Comparison of ENCODE assay signal across 8 cellular contexts in genomic region chr12:106139422-106140141, GRCh38. TPM values are rescaled to one million over a fixed set of nuclear protein-coding genes. Genes with fewer than 3 reads are reported as not detected.
DNase-seq lines count a peak whose midpoint lies in the region; ATAC-seq lines count a peak whose summit lies in the region.

No MANE protein-coding gene starts in this region.

- H3K4me1 ChIP-seq in right cardiac atrium (ENCODE audit: control insufficient read depth, insufficient read depth, low read length) (peaks cover 14% of the 10 kb centered on the region), trophoblast cell (ENCODE audit: control insufficient read depth in 1 of 2, insufficient read depth in 2 of 2, low read length in 2 of 2) (peaks cover under 1 to 13% of the 10 kb centered on the region in 2 experiments)

- peak overlapping the region; percentile 92 for H3K4ac ChIP-seq in trophoblast cell (ENCODE audit: low read depth, low read length)

- H3K27me3 ChIP-seq in right cardiac atrium (ENCODE audit: control insufficient read depth, insufficient read depth) (no peaks in the 10 kb centered on the region), trophoblast cell (ENCODE audit: insufficient read depth, low read length) (no peaks in the 10 kb centered on the region)

- H3K23ac ChIP-seq in trophoblast cell (ENCODE audit: low read length): no peak overlapping the region

- no peak overlapping the region for H3K4me3 Mint-ChIP-seq in T-helper 2 cell treated with Interferon-gamma antibody and Interleukin-4, amounts not matched to agents 5 μg/mL and 100 μg/mL, for 36 hours

- H3K9me3 ChIP-seq in right cardiac atrium (ENCODE audit: control insufficient read depth, low read length): no peaks in the 10 kb centered on the region
- H3K9me3 ChIP-seq in trophoblast cell (ENCODE audit: insufficient read depth, low read depth, low read length): no peaks in the 10 kb centered on the region

- peak overlapping the region; percentile 100 for H2BK5ac ChIP-seq in trophoblast cell (ENCODE audit: low read depth, low read length, poor library complexity)

- peak overlapping the region; percentile 99 for H2BK120ac ChIP-seq in trophoblast cell (ENCODE audit: insufficient read depth, low read length, poor library complexity)

- H3K14ac ChIP-seq in trophoblast cell (ENCODE audit: low read length): peak overlapping the region; percentile 88

- H3K27ac Mint-ChIP-seq in T-helper 2 cell treated with Interferon-gamma antibody and Interleukin-4, amounts not matched to agents 5 μg/mL and 100 μg/mL, for 36 hours: no peak overlapping the region

- H3K36me3 Mint-ChIP-seq in T-helper 2 cell treated with Interferon-gamma antibody and Interleukin-4, amounts not matched to agents 5 μg/mL and 100 μg/mL, for 36 hours (ENCODE audit: low read depth): no peaks in the 10 kb centered on the region

- peak; percentile 66 to 67 for ATAC-seq in right cardiac atrium
- no peak for ATAC-seq in GM21390 (IDR thresholded peaks at IDR 0.05; ENCODE audit: unreplicated experiment)
- no peak for ATAC-seq in HG03095 (IDR thresholded peaks at IDR 0.05; ENCODE audit: unreplicated experiment)

- intact Hi-C loops in right cardiac atrium (cut with DNase I): loop anchor here (5.0 to 10.0 kb wide), 6 partner anchors 155 to 717 kb away; no protein-coding TSS in a partner anchor

- H4K12ac ChIP-seq in trophoblast cell (ENCODE audit: low read depth, low read length): peak overlapping the region; percentile 79

- peak overlapping the region; percentile 33 for H2AFZ ChIP-seq in trophoblast cell (ENCODE audit: insufficient read depth, low read length, poor library complexity)

- H3K4me1 Mint-ChIP-seq in T-helper 2 cell treated with Interferon-gamma antibody and Interleukin-4, amounts not matched to agents 5 μg/mL and 100 μg/mL, for 36 hours (ENCODE audit: low read depth): peaks cover 8% of the 10 kb centered on the region

- peak overlapping the region; percentile 85 for H4K8ac ChIP-seq in trophoblast cell (ENCODE audit: low read depth, low read length)

- H3K4me2 ChIP-seq in trophoblast cell (ENCODE audit: low read length): peak overlapping the region; percentile 72

- WGBS in right cardiac atrium: 1% methylated on average over 66 of the region's 66 CpGs
- no CpG with 5 or more reads among the region's 66 CpGs for WGBS in trophoblast cell (ENCODE audit: extremely low coverage, insufficient coverage, insufficient read length)

- H4K91ac ChIP-seq in trophoblast cell (ENCODE audit: low read depth, low read length): peak overlapping the region; percentile 98

- H3K18ac ChIP-seq in trophoblast cell (ENCODE audit: low read length): peak overlapping the region; percentile 100

- H2BK12ac ChIP-seq in trophoblast cell (ENCODE audit: low read length): peak overlapping the region; percentile 95

- peak overlapping the region; percentile 91 for H3K27ac ChIP-seq in right cardiac atrium (ENCODE audit: low read length)
- H3K27ac ChIP-seq in trophoblast cell (ENCODE audit: low read depth, low read length): peak overlapping the region; percentile 100

- H3K9ac ChIP-seq in trophoblast cell (ENCODE audit: low read length): peak overlapping the region; percentile 99

- H3K79me2 ChIP-seq in trophoblast cell (ENCODE audit: control insufficient read depth, insufficient read depth, low read length, poor library complexity): peaks cover 43% of the 10 kb centered on the region

- H3K79me1 ChIP-seq in trophoblast cell (ENCODE audit: low read length): peaks cover 41% of the 10 kb centered on the region

- H3K9me3 Mint-ChIP-seq in T-helper 2 cell treated with Interferon-gamma antibody and Interleukin-4, amounts not matched to agents 5 μg/mL and 100 μg/mL, for 36 hours: no peaks in the 10 kb centered on the region

- DNase-seq in T-helper 2 cell treated with Interferon-gamma antibody and Interleukin-4, amounts not matched to agents 5 μg/mL and 100 μg/mL, for 36 hours (ENCODE audit: low spot score): peak; percentile 11
- DNase-seq in T-helper 2 cell: no peak
- DNase-seq in NCI-H2171 (lab: John Stamatoyannopoulos, UW): peak; percentile 35
- peak in 44 of 56 donors; percentile 19 to 84 (median 55) for DNase-seq in amygdala (lab: John Stamatoyannopoulos, UW)
- DNase-seq in right cardiac atrium: peak; percentile 83 to 91 (median 91)
- peak; percentile 24 to 57 for DNase-seq in trophoblast cell

- H3K36me3 ChIP-seq in trophoblast cell (ENCODE audit: control insufficient read depth in 1 of 2, insufficient read depth in 2 of 2, low read length in 2 of 2): peaks cover 0 to 2% of the 10 kb centered on the region in 2 experiments

- peak overlapping the region; percentile 73 for H2AK5ac ChIP-seq in trophoblast cell (ENCODE audit: low read length)

- H3K27me3 Mint-ChIP-seq in T-helper 2 cell treated with Interferon-gamma antibody and Interleukin-4, amounts not matched to agents 5 μg/mL and 100 μg/mL, for 36 hours (ENCODE audit: low read depth): peaks cover 72% of the 10 kb centered on the region

- peak overlapping the region; percentile 87 for H3K4me3 ChIP-seq in right cardiac atrium (ENCODE audit: low read length)
- H3K4me3 ChIP-seq in trophoblast cell (ENCODE audit: low read depth, low read length): peak overlapping the region; percentile 98

RNA-seq across cellular contexts. Expression of gene NUAK1, which starts 0.8 kb away (rescaled TPM):
- total RNA-seq in right cardiac atrium: 10 to 100 TPM; 20.1 to 30.2 (median 23.7) TPM
- polyA plus RNA-seq in right cardiac atrium: 10.0 TPM
- 34.0 and 34.8 TPM in 2 replicates for polyA plus RNA-seq in trophoblast cell (2013)

Comparison
In these comparisons a context has a peak if more than half of its experiments do, and no peak if none do; other contexts are left out.
1. DNase-seq: peak in T-helper 2 cell treated with Interferon-gamma antibody and Interleukin-4, amounts not matched to agents 5 μg/mL and 100 μg/mL, for 36 hours (single experiment), NCI-H2171 (single experiment), amygdala (44 of 56), right cardiac atrium (3 of 3) and trophoblast cell (2 of 2); none in T-helper 2 cell (0 of 5).
2. ATAC-seq: peak in right cardiac atrium (2 of 2); none in GM21390 (single experiment) and HG03095 (single experiment).